Comparison of ENCODE assay signal across 8 cellular contexts in genomic region chr14:35808658-35809563, GRCh38. TPM values are rescaled to one million over a fixed set of nuclear protein-coding genes. Genes with fewer than 3 reads are reported as not detected.
DNase-seq lines count a peak whose midpoint lies in the region; ATAC-seq and TF ChIP-seq lines count a peak whose summit lies in the region.
"Not testable (repeated sequence)": the region's sequence is repeated elsewhere in the genome, so short reads cannot be mapped to it uniquely, and the experiment has no call there.

TSS of gene RALGAPA1 (minus strand) at chr14:35809295. CDS start at chr14:35808835, 460 bp downstream.

- peak within 1 kb of the TSS; percentile 79 for H3K27ac ChIP-seq in SU-DHL-6 (ENCODE audit: low read depth, low read length)
- peak within 1 kb of the TSS; percentile 70 to 87 for H3K27ac ChIP-seq in ovary
- H3K27ac ChIP-seq in thyroid gland, result peak within 1 kb of the TSS; percentile 84 to 95 (median 90)

- not testable (repeated sequence) for H3K9me3 ChIP-seq in SU-DHL-6 (ENCODE audit: insufficient read depth, low read length); ovary; thyroid gland

- DNase-seq in NCI-H128 (lab: John Stamatoyannopoulos, UW; ENCODE audit: unreplicated experiment), result peak; percentile 83
- DNase-seq in activated naive CD8-positive, alpha-beta T cell treated with anti-CD3 and anti-CD28 coated beads, Interleukin-2, amount 50 U/mL, for 16 hours (ENCODE audit: low read depth, low spot score), result peak; percentile 77
- peak; percentile 93 for DNase-seq in Right ventricle myocardium inferior (ENCODE audit: missing footprints)
- peak; percentile 93 to 96 (median 96) for DNase-seq in ovary
- peak; percentile 94 to 95 for DNase-seq in thyroid gland

- TF ChIP-seq CTCF in GM12873 (IDR thresholded peaks at IDR 0.05; ENCODE audit: insufficient read depth, low read depth, low read length, missing control alignments) (peak; percentile 54), SU-DHL-6 (IDR thresholded peaks at IDR 0.05; ENCODE audit: insufficient read depth, low read length, poor library complexity, severe bottlenecking) (peak; percentile 10), ovary (IDR thresholded peaks at IDR 0.05) (peak in 2 of 3 donors; percentile 77 to 78), thyroid gland (IDR thresholded peaks at IDR 0.05) (peak in 4 of 6 experiments; percentile 39 to 53 (median 42))

- 0 to 1% (median 1%) methylated on average over 45 to 62 of the region's 64 CpGs for WGBS in ovary, 3 donors
- WGBS in thyroid gland, 2 donors, result 2 to 3% methylated on average over 17 to 21 of the region's 64 CpGs

- peak within 1 kb of the TSS; percentile 92 for H2AFZ ChIP-seq in SU-DHL-6 (ENCODE audit: low read depth, low read length, severe bottlenecking)

- peak within 1 kb of the TSS; percentile 65 for H3K4me2 ChIP-seq in SU-DHL-6 (ENCODE audit: low read depth, low read length, poor library complexity, severe bottlenecking)

- H3K9me2 ChIP-seq in SU-DHL-6 (replicated peaks; ENCODE audit: insufficient read depth, low read length), result not testable (repeated sequence)

- peak; percentile 45 for TF ChIP-seq EP300 in ovary (IDR thresholded peaks at IDR 0.05)

- H3K36me3 ChIP-seq in SU-DHL-6 (ENCODE audit: low read length); ovary; thyroid gland: not testable (repeated sequence)

- TF ChIP-seq POLR2A in ovary (IDR thresholded peaks at IDR 0.05), result peak; percentile 91
- TF ChIP-seq POLR2A in thyroid gland (IDR thresholded peaks at IDR 0.05), result peak in 1 of 2 donors; percentile 97

- H3F3A ChIP-seq in SU-DHL-6 (ENCODE audit: insufficient read depth), result peaks cover 34% of the 10 kb centered on the region

- H3K4me3 ChIP-seq in SU-DHL-6 (ENCODE audit: insufficient read depth, low read length, poor library complexity, severe bottlenecking) (peak within 1 kb of the TSS; percentile 72), ovary (peak within 1 kb of the TSS; percentile 85), thyroid gland (replicated peaks in 1 of 3) (peak within 1 kb of the TSS; percentile 55 to 87 (median 77))

- H3K9ac ChIP-seq in SU-DHL-6 (ENCODE audit: low read length), result peak within 1 kb of the TSS; percentile 83

- H3K79me2 ChIP-seq in SU-DHL-6 (ENCODE audit: insufficient read depth, low read length), result peaks cover 19% of the 10 kb centered on the region

- intact Hi-C loops in Right ventricle myocardium inferior (cut with DNase I); ovary (cut with DNase I); thyroid gland (cut with DNase I): not testable (repeated sequence)

- not testable (repeated sequence) for H3K27me3 ChIP-seq in SU-DHL-6 (ENCODE audit: low read length); ovary; thyroid gland

- ATAC-seq in HG02759 (IDR thresholded peaks at IDR 0.05; ENCODE audit: unreplicated experiment) (peak; percentile 96), Right ventricle myocardium inferior (peak; percentile 99)

- H4K20me1 ChIP-seq in SU-DHL-6 (ENCODE audit: low read depth, low read length), result not testable (repeated sequence)

- not testable (repeated sequence) for H3K4me1 ChIP-seq in ovary (ENCODE audit: insufficient read depth)
- peaks cover 17% of the 10 kb centered on the region in 2 donors for H3K4me1 ChIP-seq in thyroid gland

RNA-seq across cellular contexts. Expression of gene RALGAPA1, which starts in this region (rescaled TPM):
- total RNA-seq in Right ventricle myocardium inferior (35.6 TPM), ovary (10 to 100 TPM; 66.4 to 99.5 (median 80.1) TPM), thyroid gland (100 to 1,000 TPM in 3 of 4 donors, 10 to 100 TPM in 1; 95.6 to 137 (median 111) TPM)
- 10 to 100 TPM; 18.0 to 33.4 TPM for polyA plus RNA-seq in ovary

Comparison
In these comparisons a context has a peak if more than half of its experiments do, and no peak if none do; other contexts are left out.
1. Peak in every context shown above with its lines: DNase-seq, ATAC-seq, H3K4me3 ChIP-seq and H3K27ac ChIP-seq.
2. CTCF ChIP-seq: peak in every context shown above with its lines; median percentile 78 in ovary; 54 in GM12873; 42 in thyroid gland; 10 in SU-DHL-6.